Comparison of ENCODE assay signal across 9 cellular contexts in the genomic region with DNA sequence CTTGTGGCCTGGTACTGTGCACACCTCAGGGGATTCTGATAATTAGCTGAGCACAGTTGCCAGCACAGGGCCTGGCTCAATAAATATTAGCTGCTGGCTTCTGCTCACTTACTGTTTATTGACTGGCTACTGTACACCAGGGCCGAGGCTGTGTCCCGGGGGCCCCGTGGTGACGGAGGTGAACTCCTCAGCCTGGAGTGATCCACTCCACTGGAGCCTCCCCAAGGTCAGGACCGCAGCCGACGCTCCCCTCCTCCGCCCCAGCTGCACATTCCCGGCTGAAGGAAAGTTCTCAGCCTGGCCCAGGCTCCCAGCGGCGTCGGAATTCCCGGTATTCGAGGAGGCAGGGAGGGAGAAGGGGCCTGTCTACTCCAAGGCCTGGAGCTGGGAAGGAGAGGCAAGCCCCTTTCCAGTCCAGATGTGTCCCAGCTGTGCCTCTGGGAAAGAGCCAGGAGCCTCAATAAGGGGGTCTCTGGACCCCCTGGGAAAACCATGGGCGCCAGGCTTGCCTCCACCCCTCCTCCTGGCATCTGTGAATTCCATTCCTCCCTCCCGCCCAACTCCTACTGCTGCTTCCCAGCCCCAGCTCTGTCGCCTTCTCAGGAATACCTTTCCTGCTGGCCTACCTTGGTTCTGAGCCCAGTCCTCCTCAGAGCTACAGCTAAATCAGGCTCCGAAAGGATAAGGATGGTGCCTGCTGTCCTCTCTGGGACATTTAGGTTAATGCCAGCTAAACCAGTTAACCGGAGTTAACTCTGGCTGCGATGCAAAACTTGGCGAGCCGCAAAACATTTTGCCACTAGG. TPM values are rescaled to one million over a fixed set of nuclear protein-coding genes. Genes with fewer than 3 reads are reported as not detected.
A peak's percentile ranks its signal among the peaks of the same experiment; 100 is the strongest.
DNase-seq lines count a peak whose midpoint lies in the region; ATAC-seq, FAIRE-seq and TF ChIP-seq lines count a peak whose summit lies in the region.
"Had no signal": no experiment of that assay in that cellular context is flagged by ENCODE, and none has a peak within 500 bp of the region (broad histone marks: within the 10 kb centered on the region; RNA-seq: fewer than 3 reads in every experiment).

No MANE protein-coding gene starts in this region.

- WGBS in IMR-90 (ENCODE audit: extremely low coverage in 2 of 2, insufficient read length in 1 of 2), 2 experiments, result no CpG with 5 or more reads among the region's 22 CpGs

- H3K9me3 ChIP-seq in IMR-90 (ENCODE audit: control insufficient read depth, insufficient read depth, low read length) (no peaks in the 10 kb centered on the region), endothelial cell of umbilical vein (replicated peaks; ENCODE audit: control insufficient read depth, insufficient read depth, low read length) (no peaks in the 10 kb centered on the region), mucosa of descending colon (no peaks in the 10 kb centered on the region)

- CTCF ChIA-PET in IMR-90 (lab: Yijun Ruan, JAX) (interaction anchor here (1.2 to 1.5 kb wide), 3 partner anchors 12 to 31 kb away, joined by 3 to 6 read pairs (median 5); partner anchors contain the start of gene PLEKHG2), endothelial cell of umbilical vein (lab: Charles Lee) (interaction anchor here (1.1 to 5.2 kb wide), 5 partner anchors 8 to 46 kb away, joined by 3 to 29 read pairs (median 3); partner anchors contain the start of gene PLEKHG2)

- H2BK20ac ChIP-seq in IMR-90 (ENCODE audit: low read depth, low read length), result peak overlapping the region; percentile 93

- in situ Hi-C loops in IMR-90 (cut with MboI; ENCODE audit: low sequenced_read_pairs), result loop anchor here (25.0 kb wide), 1 partner anchor 409 kb away; the partner anchor contains the start of genes DYRK1B and FBL

- intact Hi-C loops in IMR-90 (cut with micrococcal nuclease), result loop anchor here (1.0 kb wide), 1 partner anchor 16 kb away; the partner anchor contains the start of gene PLEKHG2
- intact Hi-C loops in endothelial cell of umbilical vein (cut with micrococcal nuclease), result no loop called here
- intact Hi-C loops in mucosa of descending colon (cut with DNase I, micrococcal nuclease), result no loop called here

- H3K4ac ChIP-seq in IMR-90 (ENCODE audit: low read depth, low read length), result peak overlapping the region; percentile 98

- peak overlapping the region; percentile 95 for H2BK120ac ChIP-seq in IMR-90 (ENCODE audit: low read depth, low read length)

- H3K27ac ChIP-seq in IMR-90 (ENCODE audit: insufficient read depth, low read length) (peak overlapping the region; percentile 94), endothelial cell of umbilical vein (ENCODE audit: insufficient read depth, low read depth, low read length) (peak overlapping the region; percentile 57)

- peak overlapping the region; percentile 22; the same call in 1 of the 3 replicates for H2BK15ac ChIP-seq in IMR-90 (ENCODE audit: low read depth, low read length)

- peaks cover 19% of the 10 kb centered on the region for H3K4me1 ChIP-seq in IMR-90 (ENCODE audit: control insufficient read depth, insufficient read depth, low read length)
- peaks cover 17% of the 10 kb centered on the region for H3K4me1 ChIP-seq in endothelial cell of umbilical vein (ENCODE audit: control insufficient read depth, extremely low read depth, insufficient read depth, low read length)
- H3K4me1 ChIP-seq in mucosa of descending colon (ENCODE audit: low read depth), result peaks cover 3% of the 10 kb centered on the region

- peak; percentile 86 for DNase-seq in A172 (ENCODE audit: low spot score)
- DNase-seq in IMR-90, result peak; percentile 96
- peak; percentile 86 for DNase-seq in endothelial cell of umbilical vein (ENCODE audit: low read depth, low spot score)
- DNase-seq in mucosa of descending colon, result peak in 2 of 3 donors; percentile 55 to 67
- no peak for DNase-seq in GM12891 (ENCODE audit: insufficient read length, low spot score)
- no peak for DNase-seq in stimulated activated CD4-positive, alpha-beta T cell treated with anti-CD3 and anti-CD28 coated beads, Interleukin-12 subunit alpha, Interleukin-12 subunit beta, amount 100 ng/mL, for 4 hours
- DNase-seq in activated CD8-positive, alpha-beta memory T cell treated with anti-CD3 and anti-CD28 coated beads, Interleukin-2, amount 50 U/mL, for 48 hours, result no peak
- DNase-seq: GF-D8 had no signal

- H3K56ac ChIP-seq in IMR-90 (ENCODE audit: extremely low read depth, insufficient read depth, low read length), result peak overlapping the region; percentile 87

- H4K8ac ChIP-seq in IMR-90 (ENCODE audit: low read depth in 2 of 2, low read length in 2 of 2), result peak overlapping the region; percentile 89 to 92

- H3K9me1 ChIP-seq in IMR-90 (ENCODE audit: insufficient read depth, low read length) (peaks cover 14% of the 10 kb centered on the region), endothelial cell of umbilical vein (replicated peaks; ENCODE audit: control insufficient read depth, extremely low read depth, insufficient read depth, low read length) (no peaks in the 10 kb centered on the region)

- POLR2A ChIA-PET in IMR-90 (lab: Charles Lee; ENCODE audit: unreplicated experiment), result interaction anchor here (0.5 to 1.1 kb wide), 4 partner anchors 16 to 27 kb away, joined by 3 to 9 read pairs (median 4); partner anchors contain the start of gene PLEKHG2
- POLR2A ChIA-PET in endothelial cell of umbilical vein (lab: Charles Lee), result interaction anchor here (1.7 to 2.5 kb wide), 2 partner anchors 7 to 15 kb away, joined by 8 to 10 read pairs; partner anchors contain the start of gene RPS16

- FAIRE-seq in endothelial cell of umbilical vein (lab: Jason Lieb, UNC) (peak; percentile 72), GM12891 (lab: Jason Lieb, UNC) (no peak)

- H3K4me2 ChIP-seq in IMR-90 (ENCODE audit: low read depth, low read length), result peak overlapping the region; percentile 51
- H3K4me2 ChIP-seq in endothelial cell of umbilical vein (ENCODE audit: insufficient read depth, low read length), result no peak overlapping the region

- H4K20me1 ChIP-seq in IMR-90 (ENCODE audit: insufficient read depth, low read length) (peaks cover 28% of the 10 kb centered on the region), endothelial cell of umbilical vein (replicated peaks; ENCODE audit: control insufficient read depth, extremely low read depth, insufficient read depth, low read length) (no peaks in the 10 kb centered on the region)

- H2AK5ac ChIP-seq in IMR-90 (ENCODE audit: low read depth, low read length), result peak overlapping the region; percentile 93

- peaks cover 11 to 55% of the 10 kb centered on the region in 2 experiments for H3K79me1 ChIP-seq in IMR-90 (ENCODE audit: low read depth in 1 of 2, low read length in 2 of 2)

- peak overlapping the region; percentile 82 for H4K5ac ChIP-seq in IMR-90 (ENCODE audit: low read depth, low read length)

- peaks cover 35% of the 10 kb centered on the region for H3K36me3 ChIP-seq in IMR-90 (ENCODE audit: control insufficient read depth, insufficient read depth, low read length)
- peaks cover 12 to 19% of the 10 kb centered on the region in 2 experiments for H3K36me3 ChIP-seq in endothelial cell of umbilical vein (ENCODE audit: control insufficient read depth in 2 of 2, extremely low read depth in 1 of 2, insufficient read depth in 2 of 2, low read length in 2 of 2)
- peaks cover 4% of the 10 kb centered on the region for H3K36me3 ChIP-seq in mucosa of descending colon (ENCODE audit: low read depth)

- H3K18ac ChIP-seq in IMR-90 (ENCODE audit: low read depth, low read length), result peak overlapping the region; percentile 89

- peak overlapping the region; percentile 90 for H2BK5ac ChIP-seq in IMR-90 (ENCODE audit: low read depth, low read length, poor library complexity, severe bottlenecking)

- H2AFZ ChIP-seq in IMR-90 (replicated peaks; ENCODE audit: low read length, poor library complexity), result peak overlapping the region; percentile 81
- peak overlapping the region; percentile 14 for H2AFZ ChIP-seq in endothelial cell of umbilical vein (ENCODE audit: low read depth, low read length)

- no peak overlapping the region for H3K4me3 ChIP-seq in IMR-90 (ENCODE audit: insufficient read depth, low read depth, low read length)
- H3K4me3 ChIP-seq in endothelial cell of umbilical vein (replicated peaks in 1 of 3; ENCODE audit: insufficient read depth in 1 of 3, low read depth in 1 of 3, low read length in 3 of 3), result no peak overlapping the region
- no peak overlapping the region for H3K4me3 ChIP-seq in mucosa of descending colon

- 0 out of 2 replicates have a peak, but pooled peaks have one; percentile 15 for TF ChIP-seq RAD21 in IMR-90 (IDR thresholded peaks at IDR 0.05; ENCODE audit: low read length)

- peak overlapping the region; percentile 81 for H2AK9ac ChIP-seq in IMR-90 (replicated peaks; ENCODE audit: low read depth, low read length, poor library complexity)

- peak; percentile 90 for ATAC-seq in IMR-90 (ENCODE audit: low read depth)
- ATAC-seq in mucosa of descending colon, result peak; percentile 27
- no peak for ATAC-seq in HG02571 (IDR thresholded peaks at IDR 0.05; ENCODE audit: unreplicated experiment)

- peaks cover 9% of the 10 kb centered on the region for H3K79me2 ChIP-seq in endothelial cell of umbilical vein (ENCODE audit: control insufficient read depth, insufficient read depth, low read length)

- H3K9ac ChIP-seq in IMR-90 (ENCODE audit: low read depth, low read length) (peak overlapping the region; percentile 52), endothelial cell of umbilical vein (replicated peaks; ENCODE audit: extremely low read depth, insufficient read depth, low read length) (peak overlapping the region; percentile 38)

- H4K91ac ChIP-seq in IMR-90 (ENCODE audit: insufficient read depth, low read depth, low read length), result peak overlapping the region; percentile 90

- TF ChIP-seq POLR2A in IMR-90 (IDR thresholded peaks at IDR 0.05; ENCODE audit: low read depth, low read length) (peak; percentile 67), endothelial cell of umbilical vein (IDR thresholded peaks at IDR 0.05; ENCODE audit: low read depth, low read length) (no peak), GM12891 (IDR thresholded peaks at IDR 0.05; ENCODE audit: low read depth, low read length) (no peak)

- peak overlapping the region; percentile 81 for H3K23ac ChIP-seq in IMR-90 (ENCODE audit: low read depth, low read length)

- no peaks in the 10 kb centered on the region for H3K27me3 ChIP-seq in IMR-90 (ENCODE audit: control insufficient read depth, insufficient read depth, low read length)
- H3K27me3 ChIP-seq in endothelial cell of umbilical vein (ENCODE audit: control insufficient read depth in 2 of 2, insufficient read depth in 2 of 2, low read length in 2 of 2), result no peaks in the 10 kb centered on the region

- no peak for TF ChIP-seq CTCF in IMR-90 (conservative IDR thresholded peaks at IDR 0.05; ENCODE audit: low read depth, low read length)
- TF ChIP-seq CTCF in endothelial cell of umbilical vein (IDR thresholded peaks at IDR 0.05; ENCODE audit: extremely low read depth in 1 of 2, insufficient read depth in 1 of 2, low read depth in 1 of 2, low read length in 2 of 2), result no peak
- no peak for TF ChIP-seq CTCF in mucosa of descending colon (IDR thresholded peaks at IDR 0.05)

- H3K14ac ChIP-seq in IMR-90 (replicated peaks; ENCODE audit: low read depth, low read length), result peak overlapping the region; percentile 95

- no TSS peak for BruUV-seq in IMR-90 (replicated peaks; lab: Mats Ljungman, UMichigan)
- no TSS peak for BruUV-seq in endothelial cell of umbilical vein (replicated peaks; lab: Mats Ljungman, UMichigan)

- dilution Hi-C loops in IMR-90 (cut with HindIII; ENCODE audit: low sequenced_read_pairs, unreplicated experiment), result no loop called here
- dilution Hi-C loops in endothelial cell of umbilical vein (cut with MboI; ENCODE audit: extremely low pct_ligation_motif_present, low sequenced_read_pairs), result no loop called here

RNA-seq across cellular contexts. Expression of gene RPS16, which starts 7.2 kb away (rescaled TPM):
- total RNA-seq in A172 (2014; rRNA removed; shearing (Covaris generic)), result 145 and 262 TPM in 2 replicates
- total RNA-seq in IMR-90 (2012; rRNA removed) (320 and 410 TPM in 2 replicates), endothelial cell of umbilical vein (1,735 and 1,768 TPM in 2 replicates), mucosa of descending colon (1,000 to 10,000 TPM; 1,270 to 1,804 (median 1,507) TPM)
- polyA plus RNA-seq in IMR-90 (2012; rRNA removed) (3,500 and 3,524 TPM in 2 replicates), endothelial cell of umbilical vein (5,244 and 6,084 TPM in 2 replicates)
- 4,203 and 4,770 TPM in 2 replicates for polyA plus RNA-seq in IMR-90 (2012; cell fraction: cytosol; rRNA removed)
- 1,551 and 1,592 TPM in 2 replicates for polyA plus RNA-seq in IMR-90 (2012; cell fraction: nucleus; rRNA removed; ENCODE audit: low replicate concordance)
- polyA plus RNA-seq in endothelial cell of umbilical vein (2011; cell fraction: cytosol; rRNA removed), result 4,318 and 4,415 TPM in 2 replicates
- polyA plus RNA-seq in endothelial cell of umbilical vein (2011; cell fraction: nucleus; rRNA removed), result 1,293 and 1,668 TPM in 2 replicates
- 2,527 and 3,042 TPM in 2 replicates for polyA plus RNA-seq in endothelial cell of umbilical vein (2012)
- 1,532 and 1,667 TPM in 2 replicates for polyA minus RNA-seq in endothelial cell of umbilical vein
- polyA minus RNA-seq in endothelial cell of umbilical vein (2011; cell fraction: cytosol; rRNA and poly(A)+ RNA removed), result 2,450 TPM
- polyA minus RNA-seq in endothelial cell of umbilical vein (2011; cell fraction: nucleus; rRNA and poly(A)+ RNA removed), result 213 and 283 TPM in 2 replicates
- 5,893 TPM for polyA plus RNA-seq in GM12891 (2012; ENCODE audit: low read depth, missing spikeins)

RNA-seq across cellular contexts. Expression of gene PLEKHG2, which starts 16.0 kb away (rescaled TPM):
- total RNA-seq in A172 (2014; rRNA removed; shearing (Covaris generic)), result 11.4 and 17.3 TPM in 2 replicates
- total RNA-seq in IMR-90 (2012; rRNA removed) (6.5 and 7.8 TPM in 2 replicates), endothelial cell of umbilical vein (74.1 TPM in 2 replicates), mucosa of descending colon (10 to 100 TPM in 2 of 3 donors, 1 to 10 TPM in 1; 6.5 to 26.7 (median 17.9) TPM)
- polyA plus RNA-seq in IMR-90 (2012; rRNA removed) (28.3 and 33.2 TPM in 2 replicates), endothelial cell of umbilical vein (26.4 and 44.7 TPM in 2 replicates)
- polyA plus RNA-seq in IMR-90 (2012; cell fraction: cytosol; rRNA removed), result 7.8 and 13.9 TPM in 2 replicates
- polyA plus RNA-seq in IMR-90 (2012; cell fraction: nucleus; rRNA removed; ENCODE audit: low replicate concordance), result 174 and 236 TPM in 2 replicates
- polyA plus RNA-seq in endothelial cell of umbilical vein (2011; cell fraction: cytosol; rRNA removed), result 11.2 and 15.0 TPM in 2 replicates
- polyA plus RNA-seq in endothelial cell of umbilical vein (2011; cell fraction: nucleus; rRNA removed), result 139 and 169 TPM in 2 replicates
- 45.2 and 49.3 TPM in 2 replicates for polyA plus RNA-seq in endothelial cell of umbilical vein (2012)
- 33.5 and 45.4 TPM in 2 replicates for polyA minus RNA-seq in endothelial cell of umbilical vein
- polyA minus RNA-seq in endothelial cell of umbilical vein (2011; cell fraction: cytosol; rRNA and poly(A)+ RNA removed), result 13.7 TPM
- 66.6 and 89.2 TPM in 2 replicates for polyA minus RNA-seq in endothelial cell of umbilical vein (2011; cell fraction: nucleus; rRNA and poly(A)+ RNA removed)
- 35.3 TPM for polyA plus RNA-seq in GM12891 (2012; ENCODE audit: low read depth, missing spikeins)

RNA-seq across cellular contexts. Expression of gene SUPT5H, which starts 16.9 kb away (rescaled TPM):
- 101 and 116 TPM in 2 replicates for total RNA-seq in A172 (2014; rRNA removed; shearing (Covaris generic))
- 75.3 and 86.9 TPM in 2 replicates for total RNA-seq in IMR-90 (2012; rRNA removed)
- 116 and 117 TPM in 2 replicates for polyA plus RNA-seq in IMR-90 (2012; rRNA removed)
- 63.8 and 73.5 TPM in 2 replicates for polyA plus RNA-seq in IMR-90 (2012; cell fraction: cytosol; rRNA removed)
- polyA plus RNA-seq in IMR-90 (2012; cell fraction: nucleus; rRNA removed; ENCODE audit: low replicate concordance), result 407 and 458 TPM in 2 replicates
- 108 and 120 TPM in 2 replicates for total RNA-seq in endothelial cell of umbilical vein
- 81.8 and 87.6 TPM in 2 replicates for polyA plus RNA-seq in endothelial cell of umbilical vein
- 73.3 and 76.2 TPM in 2 replicates for polyA plus RNA-seq in endothelial cell of umbilical vein (2011; cell fraction: cytosol; rRNA removed)
- 294 and 299 TPM in 2 replicates for polyA plus RNA-seq in endothelial cell of umbilical vein (2011; cell fraction: nucleus; rRNA removed)
- polyA plus RNA-seq in endothelial cell of umbilical vein (2012), result 117 and 120 TPM in 2 replicates
- polyA minus RNA-seq in endothelial cell of umbilical vein, result 85.5 and 93.7 TPM in 2 replicates
- 35.7 TPM for polyA minus RNA-seq in endothelial cell of umbilical vein (2011; cell fraction: cytosol; rRNA and poly(A)+ RNA removed)
- polyA minus RNA-seq in endothelial cell of umbilical vein (2011; cell fraction: nucleus; rRNA and poly(A)+ RNA removed), result 57.4 and 67.7 TPM in 2 replicates
- 100 to 1,000 TPM; 101 to 122 (median 102) TPM for total RNA-seq in mucosa of descending colon
- 123 TPM for polyA plus RNA-seq in GM12891 (2012; ENCODE audit: low read depth, missing spikeins)

RNA-seq across cellular contexts. Expression of gene ZFP36, which starts 21.9 kb away (rescaled TPM):
- 0.50 and 1.5 TPM in 2 replicates for total RNA-seq in A172 (2014; rRNA removed; shearing (Covaris generic))
- total RNA-seq in IMR-90 (2012; rRNA removed), result 1.4 and 3.1 TPM in 2 replicates
- 45.0 and 50.5 TPM in 2 replicates for polyA plus RNA-seq in IMR-90 (2012; rRNA removed)
- 84.7 and 235 TPM in 2 replicates for polyA plus RNA-seq in IMR-90 (2012; cell fraction: cytosol; rRNA removed)
- 360 and 687 TPM in 2 replicates for polyA plus RNA-seq in IMR-90 (2012; cell fraction: nucleus; rRNA removed; ENCODE audit: low replicate concordance)
- 12.2 and 26.5 TPM in 2 replicates for total RNA-seq in endothelial cell of umbilical vein
- 16.3 and 21.7 TPM in 2 replicates for polyA plus RNA-seq in endothelial cell of umbilical vein
- polyA plus RNA-seq in endothelial cell of umbilical vein (2011; cell fraction: cytosol; rRNA removed), result 12.3 and 22.8 TPM in 2 replicates
- polyA plus RNA-seq in endothelial cell of umbilical vein (2011; cell fraction: nucleus; rRNA removed), result 50.1 and 58.2 TPM in 2 replicates
- polyA plus RNA-seq in endothelial cell of umbilical vein (2012), result 22.6 and 23.7 TPM in 2 replicates
- 5.3 and 6.6 TPM in 2 replicates for polyA minus RNA-seq in endothelial cell of umbilical vein
- 25.8 TPM for polyA minus RNA-seq in endothelial cell of umbilical vein (2011; cell fraction: cytosol; rRNA and poly(A)+ RNA removed)
- 25.1 and 59.1 TPM in 2 replicates for polyA minus RNA-seq in endothelial cell of umbilical vein (2011; cell fraction: nucleus; rRNA and poly(A)+ RNA removed)
- total RNA-seq in mucosa of descending colon, result 100 to 1,000 TPM; 200 to 236 (median 235) TPM
- polyA plus RNA-seq in GM12891 (2012; ENCODE audit: low read depth, missing spikeins), result 24.7 TPM

RNA-seq across cellular contexts. Expression of gene MED29, which starts 37.3 kb away (rescaled TPM):
- total RNA-seq in A172 (2014; rRNA removed; shearing (Covaris generic)), result 20.9 and 24.7 TPM in 2 replicates
- total RNA-seq in IMR-90 (2012; rRNA removed) (15.6 and 17.6 TPM in 2 replicates), endothelial cell of umbilical vein (24.7 and 25.5 TPM in 2 replicates), mucosa of descending colon (10 to 100 TPM; 28.4 to 31.2 (median 28.8) TPM)
- polyA plus RNA-seq in IMR-90 (2012; rRNA removed) (26.9 and 28.8 TPM in 2 replicates), endothelial cell of umbilical vein (50.4 and 60.3 TPM in 2 replicates)
- 19.6 and 29.3 TPM in 2 replicates for polyA plus RNA-seq in IMR-90 (2012; cell fraction: cytosol; rRNA removed)
- polyA plus RNA-seq in IMR-90 (2012; cell fraction: nucleus; rRNA removed; ENCODE audit: low replicate concordance), result 18.4 and 19.1 TPM in 2 replicates
- 39.9 and 44.7 TPM in 2 replicates for polyA plus RNA-seq in endothelial cell of umbilical vein (2011; cell fraction: cytosol; rRNA removed)
- polyA plus RNA-seq in endothelial cell of umbilical vein (2011; cell fraction: nucleus; rRNA removed), result 11.8 and 14.2 TPM in 2 replicates
- 19.4 and 19.7 TPM in 2 replicates for polyA plus RNA-seq in endothelial cell of umbilical vein (2012)
- polyA minus RNA-seq in endothelial cell of umbilical vein, result 26.4 and 28.5 TPM in 2 replicates
- 23.8 TPM for polyA minus RNA-seq in endothelial cell of umbilical vein (2011; cell fraction: cytosol; rRNA and poly(A)+ RNA removed)
- polyA minus RNA-seq in endothelial cell of umbilical vein (2011; cell fraction: nucleus; rRNA and poly(A)+ RNA removed), result 6.3 and 6.7 TPM in 2 replicates
- polyA plus RNA-seq in GM12891 (2012; ENCODE audit: low read depth, missing spikeins), result 13.1 TPM

Comparison
In these comparisons a context has a peak if more than half of its experiments do, and no peak if none do; other contexts are left out.
1. DNase-seq: peak in A172 (single experiment), IMR-90 (single experiment), endothelial cell of umbilical vein (single experiment) and mucosa of descending colon (2 of 3); none in GM12891 (single experiment), stimulated activated CD4-positive, alpha-beta T cell treated with anti-CD3 and anti-CD28 coated beads, Interleukin-12 subunit alpha, Interleukin-12 subunit beta, amount 100 ng/mL, for 4 hours (single experiment) and activated CD8-positive, alpha-beta memory T cell treated with anti-CD3 and anti-CD28 coated beads, Interleukin-2, amount 50 U/mL, for 48 hours (single experiment).